Comparison of ENCODE assay signal across 8 cellular contexts in genomic region chr14:59126714-59127436, GRCh38.
DNase-seq lines count a peak whose midpoint lies in the region; ATAC-seq and TF ChIP-seq lines count a peak whose summit lies in the region.

No MANE protein-coding gene starts in this region.

- no peak overlapping the region for H3K27ac ChIP-seq in thoracic aorta

- peaks cover 0 to 17% of the 10 kb centered on the region in 2 donors for H3K4me1 ChIP-seq in thoracic aorta (ENCODE audit: control insufficient read depth in 1 of 2, low read depth in 2 of 2)

- no peak overlapping the region for H3K27ac Mint-ChIP-seq in chondrocyte (ENCODE audit: unreplicated experiment)

- no peak overlapping the region for H3K4me3 ChIP-seq in thoracic aorta

- H3K4me3 Mint-ChIP-seq in chondrocyte (ENCODE audit: unreplicated experiment) = no peak overlapping the region

- no peaks in the 10 kb centered on the region for H3K36me3 ChIP-seq in thoracic aorta

- H3K4me1 Mint-ChIP-seq in chondrocyte (ENCODE audit: low read depth) = peaks cover 4% of the 10 kb centered on the region

- peak; percentile 98 for TF ChIP-seq CTCF in chondrocyte (IDR thresholded peaks at IDR 0.05)
- TF ChIP-seq CTCF in thoracic aorta (IDR thresholded peaks at IDR 0.05) = peak; percentile 77

- no peaks in the 10 kb centered on the region for H3K36me3 Mint-ChIP-seq in chondrocyte (ENCODE audit: low read depth)

- ATAC-seq in GM19452 (IDR thresholded peaks at IDR 0.05; ENCODE audit: unreplicated experiment) = peak; percentile 79
- peak; percentile 98 for ATAC-seq in left lobe of liver
- peak; percentile 61 for ATAC-seq in thoracic aorta (ENCODE audit: insufficient number of reproducible peaks, low FRiP score, low read depth)
- ATAC-seq in HG03108 (IDR thresholded peaks at IDR 0.05; ENCODE audit: unreplicated experiment) = no peak

- DNase-seq in DMS153 (lab: John Stamatoyannopoulos, UW) (peak; percentile 55), LoVo (ENCODE audit: low spot score) (peak; percentile 73), RPMI7951 (ENCODE audit: low read depth) (peak; percentile 58), chondrocyte (ENCODE audit: low spot score) (no peak), left lobe of liver (ENCODE audit: low spot score) (no peak), thoracic aorta (ENCODE audit: low spot score) (no peak)

- H3K9me3 Mint-ChIP-seq in chondrocyte (ENCODE audit: low read depth) = no peaks in the 10 kb centered on the region

- H3K27me3 ChIP-seq in thoracic aorta (replicated peaks; ENCODE audit: insufficient read depth) = no peaks in the 10 kb centered on the region

- H3K27me3 Mint-ChIP-seq in chondrocyte (ENCODE audit: low read depth) = no peaks in the 10 kb centered on the region

- no peaks in the 10 kb centered on the region for H3K9me3 ChIP-seq in thoracic aorta

Comparison
In these comparisons a context has a peak if more than half of its experiments do, and no peak if none do; other contexts are left out.
1. DNase-seq: peak in DMS153 (single experiment), LoVo (single experiment) and RPMI7951 (single experiment); none in chondrocyte (single experiment), left lobe of liver (single experiment) and thoracic aorta (single experiment).